8 cellular contexts compared by ENCODE assay signal in genomic region chrX:15493118-15494082, GRCh38. TPM values are rescaled to one million over a fixed set of nuclear protein-coding genes. Genes with fewer than 3 reads are reported as not detected.
DNase-seq lines count a peak whose midpoint lies in the region; ATAC-seq and TF ChIP-seq lines count a peak whose summit lies in the region.

Gene PIR, minus strand, starts transcription at chrX:15493333. Its CDS starts 2,076 bp downstream, at chrX:15491257.

- H3K4me3 ChIP-seq in MM.1S (ENCODE audit: low read length) (peak within 1 kb of the TSS; percentile 69), tibial nerve (peak within 1 kb of the TSS; percentile 45 to 58 (median 48))

- H3K27me3 Mint-ChIP-seq in activated naive CD8-positive, alpha-beta T cell = peaks cover 5% of the 10 kb centered on the region
- H3K27me3 Mint-ChIP-seq in osteocyte (ENCODE audit: unreplicated experiment) = peaks cover 5% of the 10 kb centered on the region

- H3K36me3 ChIP-seq in MM.1S (replicated peaks; ENCODE audit: insufficient read depth, low read length) (no peaks in the 10 kb centered on the region), tibial nerve (peaks cover 0 to 6% (median 0%) of the 10 kb centered on the region in 3 donors)

- no peaks in the 10 kb centered on the region for H3K9me2 ChIP-seq in MM.1S (replicated peaks; ENCODE audit: insufficient read depth, low read length)

- peaks cover 11% of the 10 kb centered on the region for H3K4me1 Mint-ChIP-seq in activated naive CD8-positive, alpha-beta T cell (ENCODE audit: low read depth)
- H3K4me1 Mint-ChIP-seq in osteocyte (ENCODE audit: unreplicated experiment) = peaks cover 18% of the 10 kb centered on the region

- H3K4me2 ChIP-seq in MM.1S (ENCODE audit: low read depth, low read length) = peak within 1 kb of the TSS; percentile 71

- peak in 1 of 2 donors; percentile 48 for TF ChIP-seq POLR2A in tibial nerve (IDR thresholded peaks at IDR 0.05)

- H3K27ac Mint-ChIP-seq in activated naive CD8-positive, alpha-beta T cell = no peak within 1 kb of the TSS
- H3K27ac Mint-ChIP-seq in osteocyte (ENCODE audit: unreplicated experiment) = peak within 1 kb of the TSS; percentile 96

- TF ChIP-seq CTCF in MM.1S (IDR thresholded peaks at IDR 0.05; ENCODE audit: low read length) (peak; percentile 53), osteocyte (IDR thresholded peaks at IDR 0.05) (peak; percentile 57), tibial nerve (IDR thresholded peaks at IDR 0.05) (peak in 4 of 5 experiments; percentile 25 to 54 (median 34))

- no peak for TF ChIP-seq EP300 in tibial nerve (IDR thresholded peaks at IDR 0.05)

- ATAC-seq in Right ventricle myocardium inferior = peak; percentile 99

- H3K9me3 Mint-ChIP-seq in activated naive CD8-positive, alpha-beta T cell (ENCODE audit: low read depth) = no peaks in the 10 kb centered on the region
- no peaks in the 10 kb centered on the region for H3K9me3 Mint-ChIP-seq in osteocyte (ENCODE audit: unreplicated experiment)

- H3K27me3 ChIP-seq in MM.1S (replicated peaks; ENCODE audit: insufficient read depth, low read length) (no peaks in the 10 kb centered on the region), tibial nerve (peaks cover 0 to 23% of the 10 kb centered on the region in 2 donors)

- H3K36me3 Mint-ChIP-seq in activated naive CD8-positive, alpha-beta T cell = no peaks in the 10 kb centered on the region
- H3K36me3 Mint-ChIP-seq in osteocyte (ENCODE audit: unreplicated experiment) = peaks cover 12% of the 10 kb centered on the region

- no peaks in the 10 kb centered on the region for H3K9me3 ChIP-seq in MM.1S (replicated peaks; ENCODE audit: insufficient read depth, low read length)
- no peaks in the 10 kb centered on the region for H3K9me3 ChIP-seq in tibial nerve

- 19 to 22% methylated on average over 10 to 21 of the region's 48 CpGs for WGBS in tibial nerve, 2 donors

- H3K27ac ChIP-seq in MM.1S (ENCODE audit: low read length) (peak within 1 kb of the TSS; percentile 50; the same call in 1 of the 2 replicates), tibial nerve (peak within 1 kb of the TSS; percentile 60 to 82 (median 70))

- peaks cover 4% of the 10 kb centered on the region; the same call in 1 of the 2 replicates for H3K4me1 ChIP-seq in MM.1S (ENCODE audit: low read length)
- peaks cover 0 to 5% (median 0%) of the 10 kb centered on the region in 4 donors for H3K4me1 ChIP-seq in tibial nerve

- H3K79me2 ChIP-seq in MM.1S (ENCODE audit: low read length) = no peaks in the 10 kb centered on the region

- intact Hi-C loops in Right ventricle myocardium inferior (cut with DNase I) = loop anchor here (1.0 kb wide), 1 partner anchor 181 kb away; no protein-coding TSS in a partner anchor

- H2AFZ ChIP-seq in MM.1S (ENCODE audit: low read length) = peak within 1 kb of the TSS; percentile 82

- DNase-seq in GM04504 (ENCODE audit: low read depth) (peak; percentile 58), HCEC 1CT (peak; percentile 68), MM.1S (peak; percentile 85), SK-N-DZ (ENCODE audit: low spot score) (peak; percentile 85), Right ventricle myocardium inferior (ENCODE audit: missing footprints) (peak; percentile 92), osteocyte (ENCODE audit: extremely low spot score, unreplicated experiment) (peak; percentile 94), tibial nerve (ENCODE audit: low spot score in 2 of 2) (peak; percentile 64 to 67)

- H3F3A ChIP-seq in MM.1S (ENCODE audit: insufficient read depth, low read length) = no peaks in the 10 kb centered on the region

- peak within 1 kb of the TSS; percentile 66 for H3K9ac ChIP-seq in MM.1S (ENCODE audit: low read length)

- no peaks in the 10 kb centered on the region for H4K20me1 ChIP-seq in MM.1S (ENCODE audit: insufficient read depth, low read length)

- peak within 1 kb of the TSS; percentile 84 for H3K4me3 Mint-ChIP-seq in activated naive CD8-positive, alpha-beta T cell
- peak within 1 kb of the TSS; percentile 89 for H3K4me3 Mint-ChIP-seq in osteocyte (ENCODE audit: unreplicated experiment)

RNA-seq across cellular contexts. Expression of gene PIR, which starts in this region (rescaled TPM):
- polyA plus RNA-seq in SK-N-DZ (2014; cell fraction: cytosol; rRNA removed) = 19.4 and 32.5 TPM in 2 replicates
- 12.2 and 20.0 TPM in 2 replicates for polyA plus RNA-seq in SK-N-DZ (2014; cell fraction: nucleus; rRNA removed)
- total RNA-seq in Right ventricle myocardium inferior = 13.2 TPM
- 18.7 and 21.8 TPM in 2 replicates for total RNA-seq in osteocyte
- total RNA-seq in tibial nerve = 10 to 100 TPM; 10.6 to 27.6 (median 23.4) TPM

Comparison
In these comparisons a context has a peak if more than half of its experiments do, and no peak if none do; other contexts are left out.
1. Peak in every context shown above with its lines: DNase-seq, ATAC-seq, H3K4me3 ChIP-seq and H3K27ac ChIP-seq.